In genomic region chr19:13731147-13731964, GRCh38 we compare ENCODE assay signal across 8 cellular contexts. TPM values are rescaled to one million over a fixed set of nuclear protein-coding genes. Genes with fewer than 3 reads are reported as not detected.
DNase-seq lines count a peak whose midpoint lies in the region; ATAC-seq, FAIRE-seq and TF ChIP-seq lines count a peak whose summit lies in the region.

No MANE protein-coding gene starts in this region.

- no peak for TF ChIP-seq CTCF in nephron (IDR thresholded peaks at IDR 0.05; ENCODE audit: unreplicated experiment in 3 of 3)

- peaks cover 4% of the 10 kb centered on the region for H3K36me3 Mint-ChIP-seq in nephron (ENCODE audit: low read depth)

- H3K4me1 Mint-ChIP-seq in nephron: peaks cover 6% of the 10 kb centered on the region

- ATAC-seq in stimulated activated naive CD8-positive, alpha-beta T cell treated with anti-CD3 and anti-CD28 coated beads, Interleukin-15, Interleukin-2, amounts not matched to agents 100 U/mL and 50 U/mL, for 24 hours: peak; percentile 99

- no peaks in the 10 kb centered on the region for H3K9me3 Mint-ChIP-seq in nephron

- H3K27me3 Mint-ChIP-seq in nephron (ENCODE audit: low read depth): no peaks in the 10 kb centered on the region

- DNase-seq in EL (peak; percentile 95), H54 (ENCODE audit: insufficient read length, low spot score) (peak; percentile 90), M059J (ENCODE audit: low read depth) (peak; percentile 98), activated gamma-delta T cell (lab: John Stamatoyannopoulos, UW) (peak; percentile 96), fibroblast of the conjunctiva (ENCODE audit: low read depth) (peak; percentile 90)
- DNase-seq in stimulated activated naive CD8-positive, alpha-beta T cell treated with anti-CD3 and anti-CD28 coated beads, Interleukin-15, Interleukin-2, amounts not matched to agents 100 U/mL and 50 U/mL, for 24 hours: peak; percentile 96

- peak; percentile 57 for FAIRE-seq in H54 (lab: Jason Lieb, UNC)

- peak; percentile 72 for TF ChIP-seq POLR2A in H54 (IDR thresholded peaks at IDR 0.05; ENCODE audit: low read depth, low read length)
- peak; percentile 92 for TF ChIP-seq POLR2A in Raji (IDR thresholded peaks at IDR 0.05; ENCODE audit: insufficient read depth, low read depth, low read length)

- peak overlapping the region; percentile 79 to 89 (median 86) for H3K4me3 Mint-ChIP-seq in nephron

- H3K27ac Mint-ChIP-seq in nephron: peak overlapping the region; percentile 94 to 97 (median 95)

RNA-seq across cellular contexts. Expression of gene MRI1, which starts 33.0 kb away (rescaled TPM):
- total RNA-seq in M059J (2014; rRNA removed; shearing (Covaris generic)): 51.5 and 71.3 TPM in 2 replicates

RNA-seq across cellular contexts. Expression of gene C19orf53, which starts 42.9 kb away (rescaled TPM):
- 213 and 349 TPM in 2 replicates for total RNA-seq in M059J (2014; rRNA removed; shearing (Covaris generic))

Comparison
In these comparisons a context has a peak if more than half of its experiments do, and no peak if none do; other contexts are left out.
1. Peak in every context shown above with its lines: DNase-seq and ATAC-seq.